ENCODE assay signal across 13 cellular contexts in genomic region chr17:28345420-28346198, GRCh38. TPM values are rescaled to one million over a fixed set of nuclear protein-coding genes. Genes with fewer than 3 reads are reported as not detected.
DNase-seq lines count a peak whose midpoint lies in the region; ATAC-seq and TF ChIP-seq lines count a peak whose summit lies in the region.
"Had no signal": no experiment of that assay in that cellular context is flagged by ENCODE, and none has a peak within 500 bp of the region (broad histone marks: within the 10 kb centered on the region; RNA-seq: fewer than 3 reads in every experiment).

No MANE protein-coding gene starts in this region.

- H3K36me3 ChIP-seq in ACC112 (ENCODE audit: insufficient read depth, low read length) (peaks cover 40% of the 10 kb centered on the region), IMR-90 (ENCODE audit: control insufficient read depth, insufficient read depth, low read length) (peaks cover 81% of the 10 kb centered on the region), mammary epithelial cell (ENCODE audit: insufficient read depth, low read length) (peaks cover 49% of the 10 kb centered on the region), right lobe of liver (peaks cover 7 to 74% (median 44%) of the 10 kb centered on the region in 4 donors), prostate gland (peaks cover 12 to 21% of the 10 kb centered on the region in 2 donors)

- 60% methylated on average over 7 of the region's 13 CpGs; no CpG with 5 or more reads in 1 of the 2 experiments for WGBS in IMR-90 (ENCODE audit: extremely low coverage in 2 of 2, insufficient read length in 1 of 2), 2 experiments
- 40% methylated on average over 13 of the region's 13 CpGs for WGBS in mammary epithelial cell (ENCODE audit: low coverage, missing lambda C conversion rate)
- 3% methylated on average over 5 of the region's 13 CpGs for WGBS in right lobe of liver (ENCODE audit: insufficient coverage, low coverage, low lambda C conversion rate, missing lambda C conversion rate)
- WGBS in prostate gland = 54% methylated on average over 13 of the region's 13 CpGs

- TF ChIP-seq CTCF in IMR-90 (conservative IDR thresholded peaks at IDR 0.05; ENCODE audit: low read depth, low read length) = no peak
- TF ChIP-seq CTCF in mammary epithelial cell (conservative IDR thresholded peaks at IDR 0.05 in 1 of 2, IDR thresholded peaks at IDR 0.05 in 1 of 2; ENCODE audit: extremely low read depth in 1 of 2, insufficient read depth in 1 of 2, low read depth in 1 of 2, low read length in 2 of 2) = no peak
- TF ChIP-seq CTCF in right lobe of liver (IDR thresholded peaks at IDR 0.05) = no peak
- no peak for TF ChIP-seq CTCF in prostate gland (IDR thresholded peaks at IDR 0.05)

- no peak overlapping the region for H2AK9ac ChIP-seq in IMR-90 (replicated peaks; ENCODE audit: low read depth, low read length, poor library complexity)

- no peak for TF ChIP-seq RAD21 in IMR-90 (IDR thresholded peaks at IDR 0.05; ENCODE audit: low read length)

- no peak overlapping the region for H2BK15ac ChIP-seq in IMR-90 (ENCODE audit: low read depth, low read length)

- in situ Hi-C loops in IMR-90 (cut with MboI; ENCODE audit: low sequenced_read_pairs) = loop anchor here (25.0 kb wide), 1 partner anchor 808 kb away; no protein-coding TSS in a partner anchor
- in situ Hi-C loops in mammary epithelial cell (cut with MboI; ENCODE audit: low sequenced_read_pairs in 2 of 2) = loop anchor here in 1 of 2 donors (25.0 kb wide), 2 partner anchors 142 to 458 kb away; partner anchors contain the start of gene LYRM9

- H3K4me3 ChIP-seq in ACC112 (ENCODE audit: low read depth, low read length) (no peak overlapping the region), IMR-90 (ENCODE audit: insufficient read depth, low read depth, low read length) (no peak overlapping the region), mammary epithelial cell (replicated peaks in 1 of 3; ENCODE audit: insufficient read depth in 1 of 3, low read depth in 2 of 3, low read length in 3 of 3) (no peak overlapping the region), right lobe of liver (peak overlapping the region in 2 of 3 donors; percentile 22 to 34), prostate gland (no peak overlapping the region)
- H3K4me3 ChIP-seq: GM23338 had no signal

- 0 out of 2 replicates have a peak overlapping the region, but pooled peaks have one; percentile 66 for H3K23ac ChIP-seq in IMR-90 (ENCODE audit: low read depth, low read length)

- H3K9me3 ChIP-seq in IMR-90 (ENCODE audit: control insufficient read depth, insufficient read depth, low read length) (no peaks in the 10 kb centered on the region), mammary epithelial cell (replicated peaks; ENCODE audit: insufficient read depth, low read length) (no peaks in the 10 kb centered on the region), right lobe of liver (no peaks in the 10 kb centered on the region), prostate gland (no peaks in the 10 kb centered on the region)

- H3K27me3 ChIP-seq in ACC112 (ENCODE audit: insufficient read depth, low read length) (no peaks in the 10 kb centered on the region), IMR-90 (ENCODE audit: control insufficient read depth, insufficient read depth, low read length) (no peaks in the 10 kb centered on the region), mammary epithelial cell (ENCODE audit: insufficient read depth, low read length) (no peaks in the 10 kb centered on the region), right lobe of liver (no peaks in the 10 kb centered on the region), prostate gland (replicated peaks; ENCODE audit: insufficient read depth) (no peaks in the 10 kb centered on the region)

- H4K20me1 ChIP-seq in IMR-90 (ENCODE audit: insufficient read depth, low read length) (peaks cover 13% of the 10 kb centered on the region), mammary epithelial cell (ENCODE audit: insufficient read depth, low read length) (no peaks in the 10 kb centered on the region)

- BruUV-seq in IMR-90 (replicated peaks; lab: Mats Ljungman, UMichigan) (no TSS peak), mammary epithelial cell (replicated peaks; lab: Mats Ljungman, UMichigan) (no TSS peak)

- POLR2A ChIA-PET in IMR-90 (lab: Charles Lee; ENCODE audit: unreplicated experiment) = interaction anchor here (2.8 kb wide), 1 partner anchor 12 kb away, joined by 9 read pairs; the partner anchor contains the start of gene POLDIP2

- H2AFZ ChIP-seq in ACC112 (ENCODE audit: low read length, unreplicated experiment) (no peak overlapping the region), IMR-90 (replicated peaks; ENCODE audit: low read length, poor library complexity) (no peak overlapping the region), mammary epithelial cell (ENCODE audit: low read depth, low read length) (no peak overlapping the region)
- H2AFZ ChIP-seq: GM23338 had no signal

- ATAC-seq in IMR-90 (ENCODE audit: low read depth) (no peak), right lobe of liver (peak; percentile 38 to 56 (median 52)), GM21447 (IDR thresholded peaks at IDR 0.05; ENCODE audit: unreplicated experiment) (no peak), HG03108 (IDR thresholded peaks at IDR 0.05; ENCODE audit: unreplicated experiment) (no peak)

- H2AK5ac ChIP-seq in IMR-90 (ENCODE audit: low read depth, low read length) = no peak overlapping the region; the same call in 1 of the 2 replicates

- H3K9ac ChIP-seq in IMR-90 (ENCODE audit: low read depth, low read length) = no peak overlapping the region
- H3K9ac ChIP-seq in mammary epithelial cell (ENCODE audit: insufficient read depth, low read length) = no peak overlapping the region

- peak overlapping the region; percentile 79 for H2BK5ac ChIP-seq in IMR-90 (ENCODE audit: low read depth, low read length, poor library complexity, severe bottlenecking)

- no peak overlapping the region for H3K14ac ChIP-seq in IMR-90 (replicated peaks; ENCODE audit: low read depth, low read length)

- H4K5ac ChIP-seq in IMR-90 (ENCODE audit: low read depth, low read length) = peak overlapping the region; percentile 35; the same call in 1 of the 2 replicates

- intact Hi-C loops in IMR-90 (cut with micrococcal nuclease) = loop anchor here (2.0 kb wide), 1 partner anchor 541 kb away; no protein-coding TSS in a partner anchor
- intact Hi-C loops in mammary epithelial cell (cut with micrococcal nuclease) = loop anchor here (2.0 kb wide), 1 partner anchor 71 kb away; no protein-coding TSS in a partner anchor
- intact Hi-C loops in right lobe of liver (cut with DNase I) = loop anchor here in 1 of 2 donors (10.0 kb wide), 1 partner anchor 111 kb away; no protein-coding TSS in a partner anchor
- intact Hi-C loops in prostate gland (cut with DNase I) = no loop called here

- H4K91ac ChIP-seq in IMR-90 (ENCODE audit: insufficient read depth, low read depth, low read length) = no peak overlapping the region

- dilution Hi-C loops in IMR-90 (cut with HindIII; ENCODE audit: low sequenced_read_pairs, unreplicated experiment) (no loop called here), mammary epithelial cell (cut with HindIII; ENCODE audit: low sequenced_read_pairs) (no loop called here)

- peaks cover 20 to 69% of the 10 kb centered on the region in 2 experiments for H3K79me1 ChIP-seq in IMR-90 (ENCODE audit: low read depth in 1 of 2, low read length in 2 of 2)

- no peak overlapping the region for H2BK120ac ChIP-seq in IMR-90 (ENCODE audit: low read depth, low read length)

- peak overlapping the region; percentile 4; the same call in 1 of the 2 replicates for H3K4ac ChIP-seq in IMR-90 (ENCODE audit: low read depth, low read length)

- no peak overlapping the region for H3K4me2 ChIP-seq in IMR-90 (ENCODE audit: low read depth, low read length)
- no peak overlapping the region for H3K4me2 ChIP-seq in mammary epithelial cell (ENCODE audit: insufficient read depth, low read depth, low read length)
- H3K4me2 ChIP-seq: GM23338 had no signal

- peak overlapping the region; percentile 75 for H3K27ac ChIP-seq in ACC112 (ENCODE audit: low read depth, low read length)
- peak overlapping the region; percentile 54; the same call in 1 of the 2 replicates for H3K27ac ChIP-seq in IMR-90 (ENCODE audit: insufficient read depth, low read length)
- peak overlapping the region; percentile 47 for H3K27ac ChIP-seq in mammary epithelial cell (ENCODE audit: insufficient read depth, low read depth, low read length)
- peak overlapping the region; percentile 72 to 89 (median 86) for H3K27ac ChIP-seq in right lobe of liver
- no peak overlapping the region for H3K27ac ChIP-seq in prostate gland

- H3K4me1 ChIP-seq in ACC112 (ENCODE audit: control insufficient read depth, insufficient read depth, low read length, unreplicated experiment) (peaks cover 29% of the 10 kb centered on the region), IMR-90 (ENCODE audit: control insufficient read depth, insufficient read depth, low read length) (peaks cover 16% of the 10 kb centered on the region), mammary epithelial cell (ENCODE audit: insufficient read depth, low read length) (peaks cover 33% of the 10 kb centered on the region), right lobe of liver (peaks cover 3 to 62% (median 34%) of the 10 kb centered on the region in 4 donors), prostate gland (replicated peaks) (no peaks in the 10 kb centered on the region)

- H4K8ac ChIP-seq in IMR-90 (ENCODE audit: low read depth in 2 of 2, low read length in 2 of 2) = peak overlapping the region in 1 of 2 experiments; percentile 46; a peak in 2 of 4 replicates

- TF ChIP-seq POLR2A in IMR-90 (IDR thresholded peaks at IDR 0.05; ENCODE audit: low read depth, low read length) = no peak
- peak; percentile 30 for TF ChIP-seq POLR2A in right lobe of liver (IDR thresholded peaks at IDR 0.05)
- no peak for TF ChIP-seq POLR2A in prostate gland (IDR thresholded peaks at IDR 0.05)

- peaks cover 12% of the 10 kb centered on the region; the same call in 1 of the 2 replicates for H3K9me1 ChIP-seq in IMR-90 (ENCODE audit: insufficient read depth, low read length)

- no peak overlapping the region for H2BK20ac ChIP-seq in IMR-90 (ENCODE audit: low read depth, low read length)

- H3K79me2 ChIP-seq in ACC112 (ENCODE audit: control insufficient read depth, insufficient read depth, low read length, unreplicated experiment) (no peaks in the 10 kb centered on the region), mammary epithelial cell (ENCODE audit: insufficient read depth, low read length) (peaks cover 44% of the 10 kb centered on the region)

- H3K56ac ChIP-seq in IMR-90 (ENCODE audit: extremely low read depth, insufficient read depth, low read length) = no peak overlapping the region

- CTCF ChIA-PET in IMR-90 (lab: Yijun Ruan, JAX) = interaction anchor here (0.6 to 1.7 kb wide), 2 partner anchors 305 to 452 kb away, joined by 4 to 5 read pairs; partner anchors contain the start of gene LYRM9
- CTCF ChIA-PET in mammary epithelial cell (lab: Charles Lee; ENCODE audit: low non-redundant PET) = no interaction called here

- DNase-seq in IMR-90 (no peak), mammary epithelial cell (no peak), right lobe of liver (peak; percentile 62 to 75 (median 70)), prostate gland (ENCODE audit: low spot score) (no peak), DMS 273 treated with DMSO at 0.1 percent for 48 hours (lab: John Stamatoyannopoulos, UW) (no peak)
- DNase-seq: activated naive CD4-positive, alpha-beta T cell treated with anti-CD3 and anti-CD28 coated beads, Interleukin-2, amount 50 U/mL, for 16 hours; CD4-positive, CD25-positive, alpha-beta regulatory T cell; NCI-H1048; SHP77 had no signal

- H3K18ac ChIP-seq in IMR-90 (ENCODE audit: low read depth, low read length) = peak overlapping the region; percentile 39; the same call in 1 of the 2 replicates

RNA-seq across cellular contexts. Expression of gene TNFAIP1, which starts 10.0 kb away (rescaled TPM):
- total RNA-seq in IMR-90 (2012; rRNA removed) (45.3 and 49.1 TPM in 2 replicates), mammary epithelial cell (100 to 1,000 TPM; 103 to 108 TPM), right lobe of liver (10 to 100 TPM; 32.3 to 87.6 (median 38.2) TPM), prostate gland (10 to 100 TPM; 32.2 to 63.1 TPM)
- polyA plus RNA-seq in IMR-90 (2012; rRNA removed) (62.9 and 75.9 TPM in 2 replicates), mammary epithelial cell (82.2 TPM)
- 34.5 and 53.3 TPM in 2 replicates for polyA plus RNA-seq in IMR-90 (2012; cell fraction: cytosol; rRNA removed)
- 93.6 and 106 TPM in 2 replicates for polyA plus RNA-seq in IMR-90 (2012; cell fraction: nucleus; rRNA removed; ENCODE audit: low replicate concordance)
- 215 TPM for polyA minus RNA-seq in mammary epithelial cell

RNA-seq across cellular contexts. Expression of gene IFT20, which starts 10.3 kb away (rescaled TPM):
- 25.5 and 37.8 TPM in 2 replicates for total RNA-seq in IMR-90 (2012; rRNA removed)
- polyA plus RNA-seq in IMR-90 (2012; rRNA removed) = 40.0 and 46.3 TPM in 2 replicates
- 30.3 and 41.1 TPM in 2 replicates for polyA plus RNA-seq in IMR-90 (2012; cell fraction: cytosol; rRNA removed)
- polyA plus RNA-seq in IMR-90 (2012; cell fraction: nucleus; rRNA removed; ENCODE audit: low replicate concordance) = 84.5 and 162 TPM in 2 replicates
- total RNA-seq in mammary epithelial cell = 10 to 100 TPM; 22.0 to 26.1 TPM
- polyA plus RNA-seq in mammary epithelial cell = 15.6 TPM
- not detected for polyA minus RNA-seq in mammary epithelial cell
- total RNA-seq in right lobe of liver = 10 to 100 TPM; 20.6 to 29.6 (median 26.1) TPM
- 10 to 100 TPM; 45.2 to 55.0 TPM for total RNA-seq in prostate gland

RNA-seq across cellular contexts. Expression of gene POLDIP2, which starts 11.7 kb away (rescaled TPM):
- total RNA-seq in IMR-90 (2012; rRNA removed) (58.3 and 66.7 TPM in 2 replicates), mammary epithelial cell (10 to 100 TPM; 76.3 to 80.5 TPM), right lobe of liver (100 to 1,000 TPM in 5 of 6 experiments, 10 to 100 TPM in 1; 92.5 to 156 (median 130) TPM), prostate gland (100 to 1,000 TPM in 1 of 2 donors, 10 to 100 TPM in 1; 94.4 to 140 TPM)
- polyA plus RNA-seq in IMR-90 (2012; rRNA removed) (72.0 and 77.8 TPM in 2 replicates), mammary epithelial cell (99.9 TPM)
- 70.5 and 80.8 TPM in 2 replicates for polyA plus RNA-seq in IMR-90 (2012; cell fraction: cytosol; rRNA removed)
- polyA plus RNA-seq in IMR-90 (2012; cell fraction: nucleus; rRNA removed; ENCODE audit: low replicate concordance) = 33.1 and 46.5 TPM in 2 replicates
- 71.4 TPM for polyA minus RNA-seq in mammary epithelial cell

RNA-seq across cellular contexts. Expression of gene SEBOX, which starts 19.4 kb away (rescaled TPM):
- not detected in 2 replicates for total RNA-seq in IMR-90 (2012; rRNA removed)
- polyA plus RNA-seq in IMR-90 (2012; rRNA removed) = not detected in 2 replicates
- polyA plus RNA-seq in IMR-90 (2012; cell fraction: cytosol; rRNA removed) = not detected in 2 replicates
- polyA plus RNA-seq in IMR-90 (2012; cell fraction: nucleus; rRNA removed; ENCODE audit: low replicate concordance) = not detected in 2 replicates
- not detected for total RNA-seq in mammary epithelial cell
- not detected for polyA plus RNA-seq in mammary epithelial cell
- not detected for polyA minus RNA-seq in mammary epithelial cell
- not detected for total RNA-seq in right lobe of liver
- total RNA-seq in prostate gland = not detected
- total RNA-seq: CD4-positive, CD25-positive, alpha-beta regulatory T cell; GM23338 had no signal
- polyA plus RNA-seq: CD4-positive, CD25-positive, alpha-beta regulatory T cell; GM23338 had no signal

RNA-seq across cellular contexts. Expression of gene VTN, which starts 24.5 kb away (rescaled TPM):
- total RNA-seq in IMR-90 (2012; rRNA removed) = under 0.01 and 0.18 TPM in 2 replicates
- polyA plus RNA-seq in IMR-90 (2012; rRNA removed) = 0.89 and 1.0 TPM in 2 replicates
- polyA plus RNA-seq in IMR-90 (2012; cell fraction: cytosol; rRNA removed) = 0.90 and 1.4 TPM in 2 replicates
- 3.0 and 4.8 TPM in 2 replicates for polyA plus RNA-seq in IMR-90 (2012; cell fraction: nucleus; rRNA removed; ENCODE audit: low replicate concordance)
- not detected for total RNA-seq in mammary epithelial cell
- polyA plus RNA-seq in mammary epithelial cell = not detected
- not detected for polyA minus RNA-seq in mammary epithelial cell
- 1,000 to 10,000 TPM; 2,747 to 3,771 (median 3,031) TPM for total RNA-seq in right lobe of liver
- total RNA-seq in prostate gland = 10 to 100 TPM in 1 of 2 donors, under 1 TPM in 1; 0.14 to 57.8 TPM
- total RNA-seq: CD4-positive, CD25-positive, alpha-beta regulatory T cell; GM23338 had no signal

Comparison
In these comparisons a context has a peak if more than half of its experiments do, and no peak if none do; other contexts are left out.
1. H3K27ac ChIP-seq: peak in ACC112 (single experiment), IMR-90 (single experiment), mammary epithelial cell (single experiment) and right lobe of liver (3 of 3); none in prostate gland (0 of 2).
2. H3K4me3 ChIP-seq: peak in right lobe of liver (2 of 3); none in ACC112 (single experiment), IMR-90 (single experiment), mammary epithelial cell (0 of 3) and prostate gland (0 of 2).
3. ATAC-seq: peak in right lobe of liver (4 of 4); none in IMR-90 (single experiment), GM21447 (single experiment) and HG03108 (single experiment).
4. DNase-seq: peak in right lobe of liver (3 of 3); none in IMR-90 (single experiment), mammary epithelial cell (single experiment), prostate gland (single experiment) and DMS 273 treated with DMSO at 0.1 percent for 48 hours (single experiment).